ENCODE assay signal across 14 cellular contexts in the genomic region with DNA sequence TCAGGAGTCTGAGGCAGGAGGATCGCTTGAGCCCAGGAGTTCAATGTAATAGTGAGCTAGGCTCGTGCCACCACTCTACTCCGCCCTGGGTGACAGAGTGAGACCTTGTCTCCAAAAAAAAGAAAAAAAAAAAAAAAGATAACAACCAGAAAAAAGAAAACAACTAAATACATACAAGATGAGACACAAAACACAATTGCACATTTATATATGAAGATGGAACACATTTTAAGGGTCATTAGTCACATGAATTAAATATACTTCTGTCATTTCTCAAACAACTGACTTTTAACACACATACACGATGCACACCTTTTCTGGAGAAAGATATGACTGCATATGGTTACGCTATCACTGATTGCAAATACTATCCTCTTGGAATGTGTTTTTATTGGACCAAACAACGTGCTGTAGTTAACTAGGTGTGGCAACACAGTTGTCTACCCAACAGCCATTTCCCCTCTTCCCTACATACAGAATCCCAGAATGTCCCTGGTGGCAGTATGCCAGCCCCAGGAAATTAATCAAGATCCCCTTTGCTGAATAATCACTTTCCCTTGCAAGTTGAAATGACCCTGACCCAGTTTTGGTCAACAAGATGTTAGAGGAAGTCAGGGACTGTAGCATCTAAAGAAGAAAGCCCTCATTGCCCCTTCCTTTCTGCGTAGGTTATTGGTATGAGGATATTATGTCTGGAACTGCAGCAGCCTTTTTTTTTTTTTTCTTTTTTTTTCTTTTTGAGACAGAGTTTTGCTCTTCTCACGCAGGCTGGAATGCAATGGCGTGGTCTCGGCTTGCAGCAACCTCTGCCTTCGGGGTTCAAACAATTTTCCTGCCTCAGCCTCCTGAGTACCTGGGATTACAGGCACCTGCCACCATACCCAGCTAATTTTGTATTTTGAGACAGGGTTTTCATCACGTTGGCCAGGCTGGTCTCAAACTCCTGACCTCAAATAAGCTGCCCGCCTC. TPM values are rescaled to one million over a fixed set of nuclear protein-coding genes. Genes with fewer than 3 reads are reported as not detected.
DNase-seq lines count a peak whose midpoint lies in the region; ATAC-seq, FAIRE-seq and TF ChIP-seq lines count a peak whose summit lies in the region.
"Had no signal": no experiment of that assay in that cellular context is flagged by ENCODE, and none has a peak within 500 bp of the region (broad histone marks: within the 10 kb centered on the region; RNA-seq: fewer than 3 reads in every experiment).

No MANE protein-coding gene starts in this region.

- intact Hi-C loops in pancreas (cut with DNase I) = no loop called here

- 59 to 63% methylated on average over 13 of the region's 13 CpGs for WGBS in pancreas, 2 donors

- no peaks in the 10 kb centered on the region for H3K9me3 ChIP-seq in HEK293 (ENCODE audit: control insufficient read depth, insufficient read depth, low read depth, low read length)
- H3K9me3 ChIP-seq in pancreas = no peaks in the 10 kb centered on the region
- H3K9me3 ChIP-seq: suprapubic skin had no signal

- H3K36me3 Mint-ChIP-seq in T-cell = peaks cover 29% of the 10 kb centered on the region

- peaks cover 6% of the 10 kb centered on the region for H3K4me1 ChIP-seq in HEK293 (ENCODE audit: control insufficient read depth, insufficient read depth, low read length)
- peaks cover 0 to 20% (median 20%) of the 10 kb centered on the region in 3 donors for H3K4me1 ChIP-seq in pancreas

- no peak overlapping the region for H3K4me3 Mint-ChIP-seq in T-cell

- DNase-seq in T-cell (no peak), fibroblast of villous mesenchyme (ENCODE audit: low read depth) (peak; percentile 36), pancreas (no peak), HK-2 (ENCODE audit: unreplicated experiment) (no peak), NCI-H1436 treated with DMSO at 0.1 percent for 48 hours (lab: John Stamatoyannopoulos, UW) (no peak), A172 (ENCODE audit: low spot score) (no peak)
- DNase-seq: activated naive CD4-positive, alpha-beta T cell treated with anti-CD3 and anti-CD28 coated beads, Interleukin-2, amount 50 U/mL, for 16 hours; cortex of kidney; mesendoderm; NCI-H146; NK-92 treated with Interleukin-12 subunit alpha and Interleukin-12 subunit beta, amount 100 ng/mL, for 24 hours had no signal

- H3K27ac ChIP-seq in HEK293 (ENCODE audit: extremely low read depth, low read depth, low read length) (no peak overlapping the region), pancreas (no peak overlapping the region)
- H3K27ac ChIP-seq: suprapubic skin had no signal

- ATAC-seq in T-cell (replicated peaks in 1 of 4) (no peak), pancreas (peak; percentile 10 to 28 (median 18)), GM19452 (IDR thresholded peaks at IDR 0.05; ENCODE audit: unreplicated experiment) (no peak)

- peak overlapping the region; percentile 52 to 66 for H3K27ac Mint-ChIP-seq in T-cell

- FAIRE-seq in pancreas (lab: Jason Lieb, UNC) = no peak

- H3K36me3 ChIP-seq in HEK293 (ENCODE audit: control insufficient read depth in 2 of 2, insufficient read depth in 1 of 2, low read length in 2 of 2) (peaks cover 0 to 36% of the 10 kb centered on the region in 2 experiments; a peak in 2 of 3 replicates), pancreas (peaks cover 0 to 31% (median 10%) of the 10 kb centered on the region in 3 donors)

- POLR2A ChIA-PET in HEK293 (lab: Yijun Ruan, JAX) (interaction anchor here (0.7 to 3.6 kb wide), 2 partner anchors 13 to 19 kb away, joined by 4 to 22 read pairs; partner anchors contain the start of gene ESYT1), T-cell (lab: Charles Lee) (interaction anchor here in 1 of 2 donors (0.6 kb wide), 1 partner anchor 19 kb away, joined by 3 read pairs; the partner anchor contains the start of gene ESYT1)

- H3K9me3 Mint-ChIP-seq in T-cell = no peaks in the 10 kb centered on the region

- H3K4me1 Mint-ChIP-seq in T-cell = peaks cover 39 to 46% (median 40%) of the 10 kb centered on the region in 3 donors

- H3K27me3 ChIP-seq in pancreas = no peaks in the 10 kb centered on the region
- H3K27me3 ChIP-seq: suprapubic skin had no signal

- H3K4me3 ChIP-seq in HEK293 (ENCODE audit: low read depth, low read length) = no peak overlapping the region
- no peak overlapping the region for H3K4me3 ChIP-seq in fibroblast of villous mesenchyme (ENCODE audit: low read depth, low read length)
- no peak overlapping the region for H3K4me3 ChIP-seq in pancreas
- H3K4me3 ChIP-seq: suprapubic skin had no signal

- TF ChIP-seq CTCF in HEK293 (tag by site-specific recombination; IDR thresholded peaks at IDR 0.05) = no peak
- no peak for TF ChIP-seq CTCF in fibroblast of villous mesenchyme (IDR thresholded peaks at IDR 0.05; ENCODE audit: insufficient read depth, low read depth, low read length)
- TF ChIP-seq CTCF in pancreas (IDR thresholded peaks at IDR 0.05) = no peak

- no peaks in the 10 kb centered on the region for H3K27me3 Mint-ChIP-seq in T-cell

- CTCF ChIA-PET in HEK293 (lab: Yijun Ruan, JAX) = interaction anchor here (0.7 kb wide), 1 partner anchor 1847 kb away, joined by 3 read pairs; no protein-coding TSS in a partner anchor
- CTCF ChIA-PET in T-cell (lab: Charles Lee) = interaction anchor here in 1 of 2 donors (0.7 kb wide), 1 partner anchor 329 kb away, joined by 4 read pairs; the partner anchor contains the start of genes ORMDL2 and SARNP

TF ChIP-seq in HEK293, 187 proteins besides CTCF, POLR2A, EP300 and RAD21 (continues in another document):
- TF ChIP-seq IKZF3 (tag by site-specific recombination; IDR thresholded peaks at IDR 0.05) (0 out of 2 replicates have a peak, but pooled peaks have one; percentile 24), ZBTB48 (tag by site-specific recombination; IDR thresholded peaks at IDR 0.05) (peak; percentile 28; the same call in 1 of the 2 replicates), REPIN1 (tag by site-specific recombination; IDR thresholded peaks at IDR 0.05; ENCODE audit: low read depth) (no peak)
- TF ChIP-seq, protein P1, sequence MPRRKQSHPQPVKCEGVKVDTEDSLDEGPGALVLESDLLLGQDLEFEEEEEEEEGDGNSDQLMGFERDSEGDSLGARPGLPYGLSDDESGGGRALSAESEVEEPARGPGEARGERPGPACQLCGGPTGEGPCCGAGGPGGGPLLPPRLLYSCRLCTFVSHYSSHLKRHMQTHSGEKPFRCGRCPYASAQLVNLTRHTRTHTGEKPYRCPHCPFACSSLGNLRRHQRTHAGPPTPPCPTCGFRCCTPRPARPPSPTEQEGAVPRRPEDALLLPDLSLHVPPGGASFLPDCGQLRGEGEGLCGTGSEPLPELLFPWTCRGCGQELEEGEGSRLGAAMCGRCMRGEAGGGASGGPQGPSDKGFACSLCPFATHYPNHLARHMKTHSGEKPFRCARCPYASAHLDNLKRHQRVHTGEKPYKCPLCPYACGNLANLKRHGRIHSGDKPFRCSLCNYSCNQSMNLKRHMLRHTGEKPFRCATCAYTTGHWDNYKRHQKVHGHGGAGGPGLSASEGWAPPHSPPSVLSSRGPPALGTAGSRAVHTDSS (tag by site-specific recombination; IDR thresholded peaks at IDR 0.05) = no peak
- TF ChIP-seq, protein P2, sequence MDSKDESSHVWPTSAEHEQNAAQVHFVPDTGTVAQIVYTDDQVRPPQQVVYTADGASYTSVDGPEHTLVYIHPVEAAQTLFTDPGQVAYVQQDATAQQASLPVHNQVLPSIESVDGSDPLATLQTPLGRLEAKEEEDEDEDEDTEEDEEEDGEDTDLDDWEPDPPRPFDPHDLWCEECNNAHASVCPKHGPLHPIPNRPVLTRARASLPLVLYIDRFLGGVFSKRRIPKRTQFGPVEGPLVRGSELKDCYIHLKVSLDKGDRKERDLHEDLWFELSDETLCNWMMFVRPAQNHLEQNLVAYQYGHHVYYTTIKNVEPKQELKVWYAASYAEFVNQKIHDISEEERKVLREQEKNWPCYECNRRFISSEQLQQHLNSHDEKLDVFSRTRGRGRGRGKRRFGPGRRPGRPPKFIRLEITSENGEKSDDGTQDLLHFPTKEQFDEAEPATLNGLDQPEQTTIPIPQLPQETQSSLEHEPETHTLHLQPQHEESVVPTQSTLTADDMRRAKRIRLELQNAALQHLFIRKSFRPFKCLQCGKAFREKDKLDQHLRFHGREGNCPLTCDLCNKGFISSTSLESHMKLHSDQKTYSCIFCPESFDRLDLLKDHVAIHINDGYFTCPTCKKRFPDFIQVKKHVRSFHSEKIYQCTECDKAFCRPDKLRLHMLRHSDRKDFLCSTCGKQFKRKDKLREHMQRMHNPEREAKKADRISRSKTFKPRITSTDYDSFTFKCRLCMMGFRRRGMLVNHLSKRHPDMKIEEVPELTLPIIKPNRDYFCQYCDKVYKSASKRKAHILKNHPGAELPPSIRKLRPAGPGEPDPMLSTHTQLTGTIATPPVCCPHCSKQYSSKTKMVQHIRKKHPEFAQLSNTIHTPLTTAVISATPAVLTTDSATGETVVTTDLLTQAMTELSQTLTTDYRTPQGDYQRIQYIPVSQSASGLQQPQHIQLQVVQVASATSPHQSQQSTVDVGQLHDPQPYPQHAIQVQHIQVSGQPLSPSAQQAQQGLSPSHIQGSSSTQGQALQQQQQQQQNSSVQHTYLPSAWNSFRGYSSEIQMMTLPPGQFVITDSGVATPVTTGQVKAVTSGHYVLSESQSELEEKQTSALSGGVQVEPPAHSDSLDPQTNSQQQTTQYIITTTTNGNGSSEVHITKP (tag by site-specific recombination; IDR thresholded peaks at IDR 0.05) = peak; percentile 71

RNA-seq across cellular contexts. Expression of gene MYL6B, which starts 5.6 kb away (rescaled TPM):
- 10 to 100 TPM in 1 of 5 donors, 1 to 10 TPM in 4; 5.9 to 12.4 (median 7.7) TPM for total RNA-seq in T-cell
- 68.2 and 70.9 TPM in 2 replicates for total RNA-seq in fibroblast of villous mesenchyme
- total RNA-seq in pancreas = 10 to 100 TPM in 5 of 6 donors, 1 to 10 TPM in 1; 6.7 to 18.2 (median 14.7) TPM
- polyA plus RNA-seq in pancreas = 10 to 100 TPM; 39.3 to 65.9 TPM
- total RNA-seq in A172 (2014; rRNA removed; shearing (Covaris generic)) = 76.0 and 139 TPM in 2 replicates

RNA-seq across cellular contexts. Expression of gene MYL6, which starts 11.4 kb away (rescaled TPM):
- total RNA-seq in T-cell (100 to 1,000 TPM; 506 to 663 (median 569) TPM), fibroblast of villous mesenchyme (2,015 and 2,412 TPM in 2 replicates), pancreas (100 to 1,000 TPM; 270 to 669 (median 431) TPM)
- 1,000 to 10,000 TPM in 1 of 2 donors, 100 to 1,000 TPM in 1; 887 to 1,217 TPM for polyA plus RNA-seq in pancreas
- 2,063 and 2,222 TPM in 2 replicates for total RNA-seq in A172 (2014; rRNA removed; shearing (Covaris generic))

RNA-seq across cellular contexts. Expression of gene ESYT1, which starts 18.7 kb away (rescaled TPM):
- total RNA-seq in T-cell (100 to 1,000 TPM; 181 to 298 (median 276) TPM), fibroblast of villous mesenchyme (300 and 327 TPM in 2 replicates), pancreas (10 to 100 TPM; 42.8 to 55.1 (median 46.5) TPM)
- 10 to 100 TPM; 22.5 to 40.2 TPM for polyA plus RNA-seq in pancreas
- total RNA-seq in A172 (2014; rRNA removed; shearing (Covaris generic)) = 119 and 164 TPM in 2 replicates

RNA-seq across cellular contexts. Expression of gene ZC3H10, which starts 28.7 kb away (rescaled TPM):
- total RNA-seq in T-cell (10 to 100 TPM in 3 of 5 donors, 1 to 10 TPM in 2; 8.4 to 15.1 (median 11.4) TPM), fibroblast of villous mesenchyme (3.9 and 4.3 TPM in 2 replicates), pancreas (1 to 10 TPM; 2.6 to 4.1 (median 3.2) TPM)
- 1 to 10 TPM; 1.9 to 3.0 TPM for polyA plus RNA-seq in pancreas
- 1.8 and 2.9 TPM in 2 replicates for total RNA-seq in A172 (2014; rRNA removed; shearing (Covaris generic))

RNA-seq across cellular contexts. Expression of gene RPL41, which starts 30.3 kb away (rescaled TPM):
- total RNA-seq in T-cell (1,000 to 10,000 TPM; 4,612 to 5,648 (median 5,133) TPM), fibroblast of villous mesenchyme (1,700 and 3,242 TPM in 2 replicates), pancreas (1,000 to 10,000 TPM; 2,275 to 3,960 (median 2,741) TPM)
- polyA plus RNA-seq in pancreas = 1,000 to 10,000 TPM; 1,821 to 3,381 TPM
- 1,898 and 3,438 TPM in 2 replicates for total RNA-seq in A172 (2014; rRNA removed; shearing (Covaris generic))

Comparison
In these comparisons a context has a peak if more than half of its experiments do, and no peak if none do; other contexts are left out.
1. ATAC-seq: peak in pancreas (4 of 4); none in T-cell (0 of 4) and GM19452 (single experiment).